Comparison of ENCODE assay signal across 9 cellular contexts in genomic region chr12:64583395-64584172, GRCh38.
DNase-seq lines count a peak whose midpoint lies in the region; ATAC-seq, FAIRE-seq and TF ChIP-seq lines count a peak whose summit lies in the region.
"Had no signal": no experiment of that assay in that cellular context is flagged by ENCODE, and none has a peak within 500 bp of the region (broad histone marks: within the 10 kb centered on the region; RNA-seq: fewer than 3 reads in every experiment).

No MANE protein-coding gene starts in this region.

- H3K4me3 ChIP-seq in DND-41 (ENCODE audit: low read depth in 1 of 2, low read length in 2 of 2): no peak overlapping the region
- no peak overlapping the region for H3K4me3 ChIP-seq in OCI-LY1 (ENCODE audit: low read depth, low read length, poor library complexity, severe bottlenecking)
- peak overlapping the region; percentile 20 to 43 for H3K4me3 ChIP-seq in neutrophil (ENCODE audit: low read depth in 1 of 2, low read length in 1 of 2)

- no peak for DNase-seq in DND-41
- no peak for DNase-seq in putamen (ENCODE audit: low spot score)
- no peak for DNase-seq in medulla oblongata (ENCODE audit: extremely low spot score)
- no peak for DNase-seq in NCI-H510A (lab: John Stamatoyannopoulos, UW)
- DNase-seq: NCI-H1092 had no signal

- H3K9me2 ChIP-seq in OCI-LY1 (ENCODE audit: low read depth, low read length): no peaks in the 10 kb centered on the region

- no peaks in the 10 kb centered on the region for H3K79me2 ChIP-seq in DND-41 (ENCODE audit: insufficient read depth, low read length)
- no peaks in the 10 kb centered on the region for H3K79me2 ChIP-seq in OCI-LY1 (ENCODE audit: insufficient read depth, low read length)

- ATAC-seq in DND-41 (ENCODE audit: insufficient read depth, low read depth): no peak
- no peak for ATAC-seq in GM21825 (IDR thresholded peaks at IDR 0.05; ENCODE audit: unreplicated experiment)

- no peaks in the 10 kb centered on the region for H3K36me3 ChIP-seq in DND-41 (ENCODE audit: insufficient read depth, low read length)
- no peaks in the 10 kb centered on the region for H3K36me3 ChIP-seq in OCI-LY1 (ENCODE audit: insufficient read depth, low read length)
- H3K36me3 ChIP-seq in neutrophil: no peaks in the 10 kb centered on the region

- H3K9ac ChIP-seq in DND-41 (ENCODE audit: low read depth, low read length) (no peak overlapping the region), OCI-LY1 (ENCODE audit: low read length) (no peak overlapping the region)

- no peak overlapping the region for H3K27ac ChIP-seq in DND-41 (ENCODE audit: low read length)
- H3K27ac ChIP-seq in OCI-LY1 (ENCODE audit: low read depth, low read length, poor library complexity, severe bottlenecking): no peak overlapping the region
- H3K27ac ChIP-seq in neutrophil: peak overlapping the region; percentile 76

- H2AFZ ChIP-seq in DND-41 (ENCODE audit: low read depth, low read length) (peak overlapping the region; percentile 50), OCI-LY1 (ENCODE audit: low read length) (no peak overlapping the region)

- no peak overlapping the region for H3K4me2 ChIP-seq in DND-41 (ENCODE audit: insufficient read depth, low read length)
- H3K4me2 ChIP-seq in OCI-LY1 (ENCODE audit: low read length): peak overlapping the region; percentile 28; the same call in 1 of the 2 replicates

- TF ChIP-seq CTCF in DND-41 (IDR thresholded peaks at IDR 0.05; ENCODE audit: borderline replicate concordance, extremely low read depth, low read length, poor library complexity, severe bottlenecking): no peak
- no peak for TF ChIP-seq CTCF in OCI-LY1 (IDR thresholded peaks at IDR 0.05; ENCODE audit: low read length)
- TF ChIP-seq CTCF in neutrophil (IDR thresholded peaks at IDR 0.05): no peak

- H3K4me1 ChIP-seq in DND-41 (ENCODE audit: insufficient read depth, low read length) (0 out of 2 replicates have a peak, but pooled peaks cover 4% of the 10 kb centered on the region), OCI-LY1 (ENCODE audit: insufficient read depth, low read length, severe bottlenecking) (peaks cover 10% of the 10 kb centered on the region), neutrophil (ENCODE audit: control insufficient read depth in 1 of 2, insufficient read depth in 1 of 2, low read depth in 1 of 2, low read length in 1 of 2) (peaks cover 14 to 22% of the 10 kb centered on the region in 2 experiments)

- H3K27me3 ChIP-seq in DND-41 (ENCODE audit: insufficient read depth, low read length, poor library complexity) (no peaks in the 10 kb centered on the region), OCI-LY1 (ENCODE audit: insufficient read depth, low read length) (no peaks in the 10 kb centered on the region), neutrophil (peaks cover 7% of the 10 kb centered on the region)

- H4K20me1 ChIP-seq in DND-41 (ENCODE audit: insufficient read depth, low read length) (no peaks in the 10 kb centered on the region), OCI-LY1 (ENCODE audit: insufficient read depth, low read length) (no peaks in the 10 kb centered on the region)

- no peaks in the 10 kb centered on the region for H3K9me3 ChIP-seq in DND-41 (ENCODE audit: insufficient read depth, low read length, severe bottlenecking)
- H3K9me3 ChIP-seq in OCI-LY1 (ENCODE audit: low read length): no peaks in the 10 kb centered on the region
- H3K9me3 ChIP-seq in neutrophil: no peaks in the 10 kb centered on the region

- no peaks in the 10 kb centered on the region for H3F3A ChIP-seq in OCI-LY1 (ENCODE audit: insufficient read depth, low read length)

- FAIRE-seq in endometrium (lab: Jason Lieb, UNC): peak; percentile 37

Comparison
In these comparisons a context has a peak if more than half of its experiments do, and no peak if none do; other contexts are left out.
1. H3K4me3 ChIP-seq: peak in neutrophil (2 of 2); none in DND-41 (0 of 2) and OCI-LY1 (single experiment).